In genomic region chr6:7640607-7641577, GRCh38 we compare ENCODE assay signal across 16 cellular contexts. TPM values are rescaled to one million over a fixed set of nuclear protein-coding genes. Genes with fewer than 3 reads are reported as not detected.
DNase-seq lines count a peak whose midpoint lies in the region; ATAC-seq and TF ChIP-seq lines count a peak whose summit lies in the region.
"Had no signal": no experiment of that assay in that cellular context is flagged by ENCODE, and none has a peak within 500 bp of the region (broad histone marks: within the 10 kb centered on the region; RNA-seq: fewer than 3 reads in every experiment).

No MANE protein-coding gene starts in this region.

- no peak overlapping the region for H3K4me3 ChIP-seq in AG04450 (ENCODE audit: low read depth, low read length)
- H3K4me3 ChIP-seq: esophagus squamous epithelium, SK-N-MC, upper lobe of right lung had no signal

- CTCF ChIA-PET in AG04450 (lab: Charles Lee): no interaction called here

- no peaks in the 10 kb centered on the region for H3K27me3 ChIP-seq in AG04450 (ENCODE audit: control insufficient read depth, insufficient read depth, low read length)
- H3K27me3 ChIP-seq: esophagus squamous epithelium, upper lobe of right lung had no signal

- no peak for ATAC-seq in GM21576 (IDR thresholded peaks at IDR 0.05; ENCODE audit: unreplicated experiment)
- no peak for ATAC-seq in HG02973 (IDR thresholded peaks at IDR 0.05; ENCODE audit: unreplicated experiment)
- ATAC-seq: activated CD8-positive, alpha-beta T cell treated with anti-CD3 and anti-CD28 coated beads for 36 hours; right cardiac atrium; upper lobe of right lung had no signal

- TF ChIP-seq CTCF in AG04450 (IDR thresholded peaks at IDR 0.05; ENCODE audit: low read depth, low read length) (no peak), GM13977 (IDR thresholded peaks at IDR 0.05; ENCODE audit: extremely low read depth, insufficient read depth, missing control alignments) (no peak)

- in situ Hi-C loops in GM13977 (cut with MboI; ENCODE audit: low pct_unique_long_range_greater_than_20kb, low sequenced_read_pairs, unreplicated experiment): no loop called here

- no peak overlapping the region for H3K27ac ChIP-seq in AG04450 (ENCODE audit: low read depth, low read length)
- H3K27ac ChIP-seq: C4-2B, esophagus squamous epithelium, SK-N-MC, upper lobe of right lung had no signal

- H3K9me3 ChIP-seq in AG04450 (ENCODE audit: control insufficient read depth, insufficient read depth, low read length): no peaks in the 10 kb centered on the region
- H3K9me3 ChIP-seq: esophagus squamous epithelium, upper lobe of right lung had no signal

- DNase-seq in AG04450 (ENCODE audit: low read depth, low spot score) (peak; percentile 43), HPDE6-E6E7 (ENCODE audit: extremely low spot score) (peak; percentile 79), amniotic epithelial cell (ENCODE audit: low read depth) (peak; percentile 92), iris pigment epithelial cell (ENCODE audit: low read depth) (peak; percentile 85), GM13977 (ENCODE audit: low spot score) (no peak), medulla oblongata (ENCODE audit: extremely low spot score) (no peak)
- DNase-seq: activated CD8-positive, alpha-beta T cell treated with anti-CD3 and anti-CD28 coated beads for 36 hours; aorta; esophagus squamous epithelium; KBM-7; right cardiac atrium; upper lobe of right lung had no signal

- POLR2A ChIA-PET in AG04450 (lab: Yijun Ruan, JAX): no interaction called here

RNA-seq across cellular contexts. Expression of gene SNRNP48, which starts 50.9 kb away (rescaled TPM):
- 7.3 and 10.6 TPM in 2 replicates for polyA plus RNA-seq in AG04450 (2011; rRNA removed)
- 2.9 and 4.3 TPM in 2 replicates for polyA minus RNA-seq in AG04450 (2011; rRNA and poly(A)+ RNA removed)

Comparison
In these comparisons a context has a peak if more than half of its experiments do, and no peak if none do; other contexts are left out.
1. DNase-seq: peak in AG04450 (single experiment), HPDE6-E6E7 (single experiment), amniotic epithelial cell (single experiment) and iris pigment epithelial cell (single experiment); none in GM13977 (single experiment) and medulla oblongata (single experiment).